Comparison of ENCODE assay signal across 1 cellular context in genomic region chr12:13435535-13435934, GRCh38.
TF ChIP-seq lines count a peak whose summit lies in the region.

No MANE protein-coding gene starts in this region.

TF ChIP-seq in WTC11, 78 proteins besides CTCF, POLR2A, EP300 and RAD21 (continued from another document):
- TF ChIP-seq ELF4 (CRISPR knock-in tag; IDR thresholded peaks at IDR 0.05; ENCODE audit: low read depth) (no peak), JUN (CRISPR knock-in tag; IDR thresholded peaks at IDR 0.05) (no peak)
- TF ChIP-seq, protein P1, sequence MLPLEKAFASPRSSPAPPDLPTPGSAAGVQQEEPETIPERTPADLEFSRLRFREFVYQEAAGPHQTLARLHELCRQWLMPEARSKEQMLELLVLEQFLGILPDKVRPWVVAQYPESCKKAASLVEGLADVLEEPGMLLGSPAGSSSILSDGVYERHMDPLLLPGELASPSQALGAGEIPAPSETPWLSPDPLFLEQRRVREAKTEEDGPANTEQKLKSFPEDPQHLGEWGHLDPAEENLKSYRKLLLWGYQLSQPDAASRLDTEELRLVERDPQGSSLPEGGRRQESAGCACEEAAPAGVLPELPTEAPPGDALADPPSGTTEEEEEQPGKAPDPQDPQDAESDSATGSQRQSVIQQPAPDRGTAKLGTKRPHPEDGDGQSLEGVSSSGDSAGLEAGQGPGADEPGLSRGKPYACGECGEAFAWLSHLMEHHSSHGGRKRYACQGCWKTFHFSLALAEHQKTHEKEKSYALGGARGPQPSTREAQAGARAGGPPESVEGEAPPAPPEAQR (CRISPR knock-in tag; IDR thresholded peaks at IDR 0.05): no peak
